1 cellular context compared by ENCODE assay signal in the genomic region with DNA sequence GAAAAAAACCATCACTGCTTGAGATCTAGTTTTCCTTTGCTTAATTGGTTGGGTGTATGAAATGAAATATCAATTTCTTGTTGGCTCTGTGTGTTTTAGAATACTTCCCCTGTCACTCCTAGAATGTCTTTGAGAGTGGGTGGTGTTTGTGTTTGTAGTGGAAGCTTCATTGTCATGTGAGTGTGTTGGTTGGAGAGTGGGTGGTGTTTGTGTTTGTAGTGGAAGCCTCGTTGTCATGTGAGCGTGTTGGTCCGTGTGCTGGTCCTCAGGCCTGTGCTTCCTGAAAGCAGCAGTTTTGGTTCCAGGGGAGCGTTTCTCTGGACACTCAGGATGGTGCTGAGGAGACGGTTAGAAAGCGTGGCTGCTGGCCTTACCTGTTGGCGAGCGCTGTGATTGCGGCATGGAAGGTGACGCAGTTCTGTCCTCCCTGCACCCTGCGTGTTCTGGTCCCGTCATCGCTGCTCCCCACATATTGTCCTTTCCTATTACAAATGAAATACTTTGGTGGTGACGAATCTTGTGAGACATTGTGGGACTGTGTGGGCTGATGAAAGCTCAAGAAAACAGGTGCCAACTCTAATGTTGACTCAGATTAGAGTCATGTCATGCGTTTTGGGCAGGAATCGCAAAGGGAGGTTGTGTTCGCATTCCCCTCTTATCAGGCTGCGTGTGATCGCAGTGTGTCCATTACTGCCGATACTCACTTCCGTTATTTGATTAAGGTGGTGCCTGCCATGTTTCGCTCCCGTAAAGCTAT.
TF ChIP-seq lines count a peak whose summit lies in the region.

No MANE protein-coding gene starts in this region.

TF ChIP-seq in liver, 16 proteins besides CTCF, POLR2A, EP300 and RAD21 (continued from another document):
- TF ChIP-seq, protein P1, sequence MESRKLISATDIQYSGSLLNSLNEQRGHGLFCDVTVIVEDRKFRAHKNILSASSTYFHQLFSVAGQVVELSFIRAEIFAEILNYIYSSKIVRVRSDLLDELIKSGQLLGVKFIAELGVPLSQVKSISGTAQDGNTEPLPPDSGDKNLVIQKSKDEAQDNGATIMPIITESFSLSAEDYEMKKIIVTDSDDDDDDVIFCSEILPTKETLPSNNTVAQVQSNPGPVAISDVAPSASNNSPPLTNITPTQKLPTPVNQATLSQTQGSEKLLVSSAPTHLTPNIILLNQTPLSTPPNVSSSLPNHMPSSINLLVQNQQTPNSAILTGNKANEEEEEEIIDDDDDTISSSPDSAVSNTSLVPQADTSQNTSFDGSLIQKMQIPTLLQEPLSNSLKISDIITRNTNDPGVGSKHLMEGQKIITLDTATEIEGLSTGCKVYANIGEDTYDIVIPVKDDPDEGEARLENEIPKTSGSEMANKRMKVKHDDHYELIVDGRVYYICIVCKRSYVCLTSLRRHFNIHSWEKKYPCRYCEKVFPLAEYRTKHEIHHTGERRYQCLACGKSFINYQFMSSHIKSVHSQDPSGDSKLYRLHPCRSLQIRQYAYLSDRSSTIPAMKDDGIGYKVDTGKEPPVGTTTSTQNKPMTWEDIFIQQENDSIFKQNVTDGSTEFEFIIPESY (IDR thresholded peaks at IDR 0.05), result peak; percentile 80
- peak in 1 of 2 donors; percentile 57 for TF ChIP-seq EGR1 (IDR thresholded peaks at IDR 0.05; ENCODE audit: low read depth in 2 of 2)
- TF ChIP-seq YY1 (IDR thresholded peaks at IDR 0.05), result peak; percentile 92
- TF ChIP-seq NR2F2 (IDR thresholded peaks at IDR 0.05), result no peak
